ENCODE assay signal across 25 cellular contexts in genomic region chr7:26147030-26147429, GRCh38. TPM values are rescaled to one million over a fixed set of nuclear protein-coding genes. Genes with fewer than 3 reads are reported as not detected.
DNase-seq lines count a peak whose midpoint lies in the region; ATAC-seq and TF ChIP-seq lines count a peak whose summit lies in the region.
"Had no signal": no experiment of that assay in that cellular context is flagged by ENCODE, and none has a peak within 500 bp of the region (broad histone marks: within the 10 kb centered on the region; RNA-seq: fewer than 3 reads in every experiment).

No MANE protein-coding gene starts in this region.

- ATAC-seq in left cardiac atrium, result peak; percentile 64 to 79
- ATAC-seq in GM18520 (IDR thresholded peaks at IDR 0.05; ENCODE audit: unreplicated experiment), result no peak
- ATAC-seq: A549; activated CD8-positive, alpha-beta T cell treated with anti-CD3 and anti-CD28 coated beads for 36 hours; activated naive CD8-positive, alpha-beta T cell treated with anti-CD3 and anti-CD28 coated beads, Interleukin-2, amount 50 U/mL, for 24 hours; effector memory CD8-positive, alpha-beta T cell; PC-3 had no signal

- TF ChIP-seq CTCF in left ventricle myocardium inferior (IDR thresholded peaks at IDR 0.05; ENCODE audit: borderline replicate concordance), result no peak

- H3K36me3 ChIP-seq in left ventricle myocardium inferior, result no peaks in the 10 kb centered on the region
- H3K36me3 ChIP-seq: BLaER1 treated with 17β-estradiol and CSF1 and Interleukin-3, amounts not matched to agents 10 nM and 100 nM; HAP-1; SJCRH30 had no signal

- peak; percentile 29 for DNase-seq in left cardiac atrium
- DNase-seq in left ventricle myocardium inferior, result no peak
- DNase-seq in NCI-H446 treated with DMSO at 0.1 percent for 48 hours (lab: John Stamatoyannopoulos, UW), result peak; percentile 50
- peak; percentile 21 for DNase-seq in fibroblast of gingiva (ENCODE audit: low read depth)
- no peak for DNase-seq in stimulated activated CD4-positive, alpha-beta T cell treated with anti-CD3 and anti-CD28 coated beads, Interleukin-4, amount 100 ng/mL, for 4 hours
- no peak for DNase-seq in COLO668 (lab: John Stamatoyannopoulos, UW; ENCODE audit: unreplicated experiment)
- no peak for DNase-seq in NCI-H1694 (lab: John Stamatoyannopoulos, UW)
- DNase-seq: activated CD4-positive, CD25-positive, alpha-beta regulatory T cell treated with anti-CD3 and anti-CD28 coated beads, Interleukin-2, amount 50 U/mL, for 72 hours; activated CD8-positive, alpha-beta T cell treated with anti-CD3 and anti-CD28 coated beads for 36 hours; activated gamma-delta T cell; activated naive CD8-positive, alpha-beta T cell treated with anti-CD3 and anti-CD28 coated beads, Interleukin-2, amount 50 U/mL, for 24 hours; activated T-cell treated with anti-CD3 and anti-CD28 coated beads for 4 hours; effector memory CD8-positive, alpha-beta T cell; mesenchymal stem cell; NCI-H187 treated with DMSO at 0.1 percent for 48 hours; PC-3; SJCRH30; small intestine; stimulated activated CD4-positive, alpha-beta T cell treated with anti-CD3 and anti-CD28 coated beads, Interleukin-1b, Interleukin-23, amount 100 ng/mL, for 48 hours; substantia nigra had no signal

- intact Hi-C loops in left cardiac atrium (cut with DNase I), result no loop called here
- intact Hi-C loops in left ventricle myocardium inferior (cut with micrococcal nuclease), result no loop called here

- H3K27me3 ChIP-seq in left ventricle myocardium inferior (ENCODE audit: low read depth), result peaks cover 51% of the 10 kb centered on the region
- H3K27me3 ChIP-seq: BLaER1 treated with 17β-estradiol and CSF1 and Interleukin-3, amounts not matched to agents 10 nM and 100 nM; SJCRH30 had no signal

- H3K4me1 ChIP-seq in left ventricle myocardium inferior, result peaks cover 3% of the 10 kb centered on the region
- H3K4me1 ChIP-seq: SJCRH30 had no signal

- H3K27ac ChIP-seq in left ventricle myocardium inferior (replicated peaks), result no peak overlapping the region
- H3K27ac ChIP-seq: A549; BLaER1 treated with 17β-estradiol and CSF1 and Interleukin-3, amounts not matched to agents 10 nM and 100 nM; KMS-11; SJCRH30 had no signal

- no peak overlapping the region for H3K4me3 ChIP-seq in left ventricle myocardium inferior
- H3K4me3 ChIP-seq: A549, HAP-1, SJCRH30 had no signal

- H3K9me3 ChIP-seq in left ventricle myocardium inferior (replicated peaks), result no peaks in the 10 kb centered on the region
- H3K9me3 ChIP-seq: A549, HAP-1, SJCRH30 had no signal

RNA-seq across cellular contexts. Expression of gene NFE2L3, which starts 5.0 kb away (rescaled TPM):
- total RNA-seq in left cardiac atrium (1 to 10 TPM; 1.3 to 1.7 TPM), left ventricle myocardium inferior (0.99 TPM)
- total RNA-seq: SJCRH30 had no signal

RNA-seq across cellular contexts. Expression of gene HNRNPA2B1, which starts 53.5 kb away (rescaled TPM):
- total RNA-seq in left cardiac atrium (100 to 1,000 TPM; 330 to 390 TPM), left ventricle myocardium inferior (398 TPM)

RNA-seq across cellular contexts. Expression of gene CBX3, which starts 54.5 kb away (rescaled TPM):
- total RNA-seq in left cardiac atrium (10 to 100 TPM; 61.9 to 82.7 TPM), left ventricle myocardium inferior (58.5 TPM)

Comparison
In these comparisons a context has a peak if more than half of its experiments do, and no peak if none do; other contexts are left out.
1. DNase-seq: peak in left cardiac atrium (single experiment), NCI-H446 treated with DMSO at 0.1 percent for 48 hours (single experiment) and fibroblast of gingiva (single experiment); none in left ventricle myocardium inferior (single experiment), stimulated activated CD4-positive, alpha-beta T cell treated with anti-CD3 and anti-CD28 coated beads, Interleukin-4, amount 100 ng/mL, for 4 hours (0 of 2), COLO668 (single experiment) and NCI-H1694 (single experiment).